21 cellular contexts compared by ENCODE assay signal in genomic region chr20:6664574-6664973, GRCh38.
"Had no signal": no experiment of that assay in that cellular context is flagged by ENCODE, and none has a peak within 500 bp of the region (broad histone marks: within the 10 kb centered on the region; RNA-seq: fewer than 3 reads in every experiment).

No MANE protein-coding gene starts in this region.

- H3K4me1 Mint-ChIP-seq: central memory CD8-positive, alpha-beta T cell; naive thymus-derived CD8-positive, alpha-beta T cell; stimulated activated naive B cell treated with anti-CD40 and anti-IgM and Interleukin-4, amounts not matched to agents 10 μg/mL and 1 μg/mL and 100 μg/mL, for 72 hours had no signal

- H3K36me3 Mint-ChIP-seq: immature natural killer cell; naive thymus-derived CD8-positive, alpha-beta T cell; stimulated activated naive B cell treated with anti-CD40 and anti-IgM and Interleukin-4, amounts not matched to agents 10 μg/mL and 1 μg/mL and 100 μg/mL, for 72 hours had no signal

- H3K36me3 ChIP-seq: gastroesophageal sphincter, neutrophil, right lobe of liver, transverse colon had no signal

- H3K4me3 Mint-ChIP-seq: central memory CD8-positive, alpha-beta T cell; dendritic cell treated with granulocyte-macrophage colony-stimulating factor and Interleukin-4, amounts not matched to agents 40 ng/mL and 50 ng/mL, for 4 days; effector memory CD8-positive, alpha-beta T cell; naive thymus-derived CD8-positive, alpha-beta T cell; stimulated activated naive B cell treated with anti-CD40 and anti-IgM and Interleukin-4, amounts not matched to agents 10 μg/mL and 1 μg/mL and 100 μg/mL, for 72 hours; stimulated activated naive CD8-positive, alpha-beta T cell treated with anti-CD3 and anti-CD28 coated beads, Interleukin-15, amount 100 ng/mL, for 72 hours had no signal

- H3K27ac ChIP-seq: gastroesophageal sphincter, neutrophil, psoas muscle, right lobe of liver, testis had no signal

- H3K9me3 ChIP-seq: mucosa of descending colon, neutrophil, psoas muscle, right lobe of liver, testis, transverse colon had no signal

- H3K4me3 ChIP-seq: gastroesophageal sphincter, lung, mucosa of descending colon, psoas muscle, right lobe of liver, testis, transverse colon had no signal

- DNase-seq: effector memory CD8-positive, alpha-beta T cell; glutamatergic neuron; immature natural killer cell; left cardiac atrium; left ventricle myocardium superior; naive thymus-derived CD8-positive, alpha-beta T cell; psoas muscle; retina; right lobe of liver; stimulated activated CD4-positive, alpha-beta T cell treated with anti-CD3 and anti-CD28 coated beads, Interleukin-2, amount 100 ng/mL, for 24 hours; stimulated activated CD4-positive, alpha-beta T cell treated with anti-CD3 and anti-CD28 coated beads, Interleukin-4, amount 100 ng/mL, for 4 hours; stimulated activated naive B cell treated with anti-CD40 and anti-IgM and Interleukin-4, amounts not matched to agents 10 μg/mL and 1 μg/mL and 100 μg/mL, for 72 hours; stimulated activated naive CD8-positive, alpha-beta T cell treated with anti-CD3 and anti-CD28 coated beads, Interleukin-15, amount 100 ng/mL, for 72 hours; testis had no signal

- ATAC-seq: effector memory CD8-positive, alpha-beta T cell; gastroesophageal sphincter; left cardiac atrium; left ventricle myocardium superior; naive thymus-derived CD8-positive, alpha-beta T cell; psoas muscle; right lobe of liver; stimulated activated naive B cell treated with anti-CD40 and anti-IgM and Interleukin-4, amounts not matched to agents 10 μg/mL and 1 μg/mL and 100 μg/mL, for 72 hours; stimulated activated naive CD8-positive, alpha-beta T cell treated with anti-CD3 and anti-CD28 coated beads, Interleukin-15, amount 100 ng/mL, for 72 hours had no signal

- H3K9me3 Mint-ChIP-seq: stimulated activated naive B cell treated with anti-CD40 and anti-IgM and Interleukin-4, amounts not matched to agents 10 μg/mL and 1 μg/mL and 100 μg/mL, for 72 hours had no signal

- H3K27me3 ChIP-seq: gastroesophageal sphincter, neutrophil, right lobe of liver, testis, transverse colon had no signal

- H3K4me1 ChIP-seq: gastroesophageal sphincter, psoas muscle, right lobe of liver, testis had no signal

- H3K27me3 Mint-ChIP-seq: central memory CD8-positive, alpha-beta T cell; effector memory CD8-positive, alpha-beta T cell; stimulated activated naive B cell treated with anti-CD40 and anti-IgM and Interleukin-4, amounts not matched to agents 10 μg/mL and 1 μg/mL and 100 μg/mL, for 72 hours; stimulated activated naive CD8-positive, alpha-beta T cell treated with anti-CD3 and anti-CD28 coated beads, Interleukin-15, amount 100 ng/mL, for 72 hours had no signal

- H3K27ac Mint-ChIP-seq: dendritic cell treated with granulocyte-macrophage colony-stimulating factor and Interleukin-4, amounts not matched to agents 40 ng/mL and 50 ng/mL, for 4 days; effector memory CD8-positive, alpha-beta T cell; immature natural killer cell; naive thymus-derived CD8-positive, alpha-beta T cell; stimulated activated naive B cell treated with anti-CD40 and anti-IgM and Interleukin-4, amounts not matched to agents 10 μg/mL and 1 μg/mL and 100 μg/mL, for 72 hours; stimulated activated naive CD8-positive, alpha-beta T cell treated with anti-CD3 and anti-CD28 coated beads, Interleukin-15, amount 100 ng/mL, for 72 hours had no signal
